In the genomic region with DNA sequence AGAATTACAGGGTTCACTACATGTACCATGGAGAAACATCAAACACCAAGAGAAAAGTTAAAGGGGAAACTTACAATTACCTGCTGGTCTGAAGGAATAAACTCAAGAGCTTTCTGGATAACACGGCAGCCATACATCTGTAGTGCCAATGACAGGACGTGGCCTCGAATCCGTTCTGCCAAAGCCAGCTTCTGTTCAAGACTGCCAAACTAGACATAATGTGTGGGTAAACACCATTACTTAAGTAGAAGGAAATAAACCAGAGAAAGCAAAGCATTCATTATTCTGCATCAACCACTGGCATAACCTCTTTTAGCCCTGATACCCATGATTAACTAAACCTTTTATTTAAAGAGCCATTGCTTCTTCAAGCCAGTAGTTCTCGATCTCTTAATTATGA, we compare ENCODE assay signal across 1 cellular context.
A peak's percentile ranks its signal among the peaks of the same experiment; 100 is the strongest.
TF ChIP-seq lines count a peak whose summit lies in the region.

No MANE protein-coding gene starts in this region.

TF ChIP-seq in HepG2, 621 proteins besides CTCF, POLR2A, EP300 and RAD21:
- TF ChIP-seq, protein P1, sequence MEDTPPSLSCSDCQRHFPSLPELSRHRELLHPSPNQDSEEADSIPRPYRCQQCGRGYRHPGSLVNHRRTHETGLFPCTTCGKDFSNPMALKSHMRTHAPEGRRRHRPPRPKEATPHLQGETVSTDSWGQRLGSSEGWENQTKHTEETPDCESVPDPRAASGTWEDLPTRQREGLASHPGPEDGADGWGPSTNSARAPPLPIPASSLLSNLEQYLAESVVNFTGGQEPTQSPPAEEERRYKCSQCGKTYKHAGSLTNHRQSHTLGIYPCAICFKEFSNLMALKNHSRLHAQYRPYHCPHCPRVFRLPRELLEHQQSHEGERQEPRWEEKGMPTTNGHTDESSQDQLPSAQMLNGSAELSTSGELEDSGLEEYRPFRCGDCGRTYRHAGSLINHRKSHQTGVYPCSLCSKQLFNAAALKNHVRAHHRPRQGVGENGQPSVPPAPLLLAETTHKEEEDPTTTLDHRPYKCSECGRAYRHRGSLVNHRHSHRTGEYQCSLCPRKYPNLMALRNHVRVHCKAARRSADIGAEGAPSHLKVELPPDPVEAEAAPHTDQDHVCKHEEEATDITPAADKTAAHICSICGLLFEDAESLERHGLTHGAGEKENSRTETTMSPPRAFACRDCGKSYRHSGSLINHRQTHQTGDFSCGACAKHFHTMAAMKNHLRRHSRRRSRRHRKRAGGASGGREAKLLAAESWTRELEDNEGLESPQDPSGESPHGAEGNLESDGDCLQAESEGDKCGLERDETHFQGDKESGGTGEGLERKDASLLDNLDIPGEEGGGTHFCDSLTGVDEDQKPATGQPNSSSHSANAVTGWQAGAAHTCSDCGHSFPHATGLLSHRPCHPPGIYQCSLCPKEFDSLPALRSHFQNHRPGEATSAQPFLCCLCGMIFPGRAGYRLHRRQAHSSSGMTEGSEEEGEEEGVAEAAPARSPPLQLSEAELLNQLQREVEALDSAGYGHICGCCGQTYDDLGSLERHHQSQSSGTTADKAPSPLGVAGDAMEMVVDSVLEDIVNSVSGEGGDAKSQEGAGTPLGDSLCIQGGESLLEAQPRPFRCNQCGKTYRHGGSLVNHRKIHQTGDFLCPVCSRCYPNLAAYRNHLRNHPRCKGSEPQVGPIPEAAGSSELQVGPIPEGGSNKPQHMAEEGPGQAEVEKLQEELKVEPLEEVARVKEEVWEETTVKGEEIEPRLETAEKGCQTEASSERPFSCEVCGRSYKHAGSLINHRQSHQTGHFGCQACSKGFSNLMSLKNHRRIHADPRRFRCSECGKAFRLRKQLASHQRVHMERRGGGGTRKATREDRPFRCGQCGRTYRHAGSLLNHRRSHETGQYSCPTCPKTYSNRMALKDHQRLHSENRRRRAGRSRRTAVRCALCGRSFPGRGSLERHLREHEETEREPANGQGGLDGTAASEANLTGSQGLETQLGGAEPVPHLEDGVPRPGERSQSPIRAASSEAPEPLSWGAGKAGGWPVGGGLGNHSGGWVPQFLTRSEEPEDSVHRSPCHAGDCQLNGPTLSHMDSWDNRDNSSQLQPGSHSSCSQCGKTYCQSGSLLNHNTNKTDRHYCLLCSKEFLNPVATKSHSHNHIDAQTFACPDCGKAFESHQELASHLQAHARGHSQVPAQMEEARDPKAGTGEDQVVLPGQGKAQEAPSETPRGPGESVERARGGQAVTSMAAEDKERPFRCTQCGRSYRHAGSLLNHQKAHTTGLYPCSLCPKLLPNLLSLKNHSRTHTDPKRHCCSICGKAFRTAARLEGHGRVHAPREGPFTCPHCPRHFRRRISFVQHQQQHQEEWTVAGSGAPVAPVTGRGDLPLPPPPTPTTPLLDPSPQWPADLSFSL (CRISPR knock-in tag; IDR thresholded peaks at IDR 0.05) = no peak
- peak; percentile 63 for TF ChIP-seq RBM22 (optimal IDR thresholded peaks at IDR 0.05; ENCODE audit: low read length)
